ENCODE assay signal across 9 cellular contexts in genomic region chr2:54680397-54681032, GRCh38. TPM values are rescaled to one million over a fixed set of nuclear protein-coding genes. Genes with fewer than 3 reads are reported as not detected.
DNase-seq lines count a peak whose midpoint lies in the region; ATAC-seq and TF ChIP-seq lines count a peak whose summit lies in the region.
"Had no signal": no experiment of that assay in that cellular context is flagged by ENCODE, and none has a peak within 500 bp of the region (broad histone marks: within the 10 kb centered on the region; RNA-seq: fewer than 3 reads in every experiment).

No MANE protein-coding gene starts in this region.

- peaks cover 8% of the 10 kb centered on the region for H3K4me1 ChIP-seq in CD4-positive, alpha-beta memory T cell (ENCODE audit: insufficient read depth, low read length)

- H3K9me3 ChIP-seq in CD4-positive, alpha-beta memory T cell (ENCODE audit: control insufficient read depth in 1 of 2, low read length in 2 of 2): no peaks in the 10 kb centered on the region

- H3K36me3 Mint-ChIP-seq in CD4-positive, alpha-beta memory T cell: no peaks in the 10 kb centered on the region

- peak overlapping the region in 4 of 7 donors; percentile 25 to 87 (median 50) for H3K27ac Mint-ChIP-seq in CD4-positive, alpha-beta memory T cell

- no peaks in the 10 kb centered on the region for H3K36me3 ChIP-seq in CD4-positive, alpha-beta memory T cell (ENCODE audit: insufficient read depth, low read length)

- intact Hi-C loops in CD4-positive, alpha-beta memory T cell (cut with micrococcal nuclease): no loop called here

- peaks cover 10 to 24% (median 14%) of the 10 kb centered on the region in 4 donors for H3K4me1 Mint-ChIP-seq in CD4-positive, alpha-beta memory T cell

- H3K27ac ChIP-seq in CD4-positive, alpha-beta memory T cell (ENCODE audit: low read depth, low read length): no peak overlapping the region

- no peak for TF ChIP-seq POLR2A in erythroblast (IDR thresholded peaks at IDR 0.05; ENCODE audit: low read length)

- ATAC-seq in GM19438 (IDR thresholded peaks at IDR 0.05; ENCODE audit: low read depth, unreplicated experiment) (peak; percentile 60), HG03439 (IDR thresholded peaks at IDR 0.05; ENCODE audit: unreplicated experiment) (peak; percentile 61)

- no peaks in the 10 kb centered on the region for H3K9me3 Mint-ChIP-seq in CD4-positive, alpha-beta memory T cell

- H3K4me3 ChIP-seq in CD4-positive, alpha-beta memory T cell (ENCODE audit: low read length in 2 of 2): no peak overlapping the region

- POLR2A ChIA-PET in CD4-positive, alpha-beta memory T cell (lab: Charles Lee; ENCODE audit: partially characterized antibody): interaction anchor here (0.5 to 0.9 kb wide), 2 partner anchors 42 to 436 kb away, joined by 3 to 4 read pairs; no protein-coding TSS in a partner anchor

- no peak for DNase-seq in CD4-positive, alpha-beta memory T cell
- DNase-seq in activated naive CD4-positive, alpha-beta T cell treated with anti-CD3 and anti-CD28 coated beads, Interleukin-2, amount 50 U/mL, for 16 hours: peak; percentile 29
- no peak for DNase-seq in NCI-H2196 (lab: John Stamatoyannopoulos, UW; ENCODE audit: unreplicated experiment)
- DNase-seq in AML-193 (lab: John Stamatoyannopoulos, UW): no peak
- DNase-seq in HUDEP-2 (lab: John Stamatoyannopoulos, UW; ENCODE audit: unreplicated experiment in 76 of 76): no peak
- no peak for DNase-seq in erythroblast (lab: John Stamatoyannopoulos, UW)
- DNase-seq: naive B cell had no signal

- H3K27me3 ChIP-seq in CD4-positive, alpha-beta memory T cell (ENCODE audit: insufficient read depth, low read length): no peaks in the 10 kb centered on the region

- CTCF ChIA-PET in CD4-positive, alpha-beta memory T cell (lab: Charles Lee; ENCODE audit: partially characterized antibody): interaction anchor here (1.2 to 1.5 kb wide), 2 partner anchors 15 to 24 kb away, joined by 3 to 9 read pairs; no protein-coding TSS in a partner anchor

- H3K4me3 Mint-ChIP-seq in CD4-positive, alpha-beta memory T cell: peak overlapping the region in 5 of 8 donors; percentile 66 to 84 (median 79)
- H3K4me3 Mint-ChIP-seq: naive B cell had no signal

- H3K27me3 Mint-ChIP-seq in CD4-positive, alpha-beta memory T cell: peaks cover 0 to 1% of the 10 kb centered on the region in 2 donors

RNA-seq across cellular contexts. Expression of gene EML6, which starts 42.9 kb away (rescaled TPM):
- 1 to 10 TPM; 1.8 to 3.9 TPM for total RNA-seq in CD4-positive, alpha-beta memory T cell
- under 1 TPM in 1 of 2 donors, not detected in 1; 0.02 TPM for polyA plus RNA-seq in CD4-positive, alpha-beta memory T cell
